ENCODE assay signal across 16 cellular contexts in the genomic region with DNA sequence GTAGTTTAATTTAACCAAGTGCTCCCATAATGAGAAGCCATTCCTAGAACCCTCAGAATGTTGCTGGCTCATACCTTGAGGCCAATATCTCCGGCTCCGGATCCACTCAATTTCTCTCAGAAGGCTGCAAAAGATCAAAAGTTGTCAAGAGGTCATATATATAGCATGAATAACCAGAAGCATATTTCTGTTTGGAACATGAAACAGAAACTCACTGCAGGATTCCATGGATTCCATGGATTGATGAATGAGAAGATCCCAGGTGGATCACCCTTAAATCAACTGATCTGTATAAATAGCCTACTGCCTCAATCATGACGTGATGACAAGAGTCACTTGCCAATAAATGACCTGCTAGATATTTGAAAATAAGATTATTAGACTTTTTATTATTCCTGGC. TPM values are rescaled to one million over a fixed set of nuclear protein-coding genes. Genes with fewer than 3 reads are reported as not detected.
DNase-seq lines count a peak whose midpoint lies in the region; ATAC-seq and TF ChIP-seq lines count a peak whose summit lies in the region.
"Had no signal": no experiment of that assay in that cellular context is flagged by ENCODE, and none has a peak within 500 bp of the region (broad histone marks: within the 10 kb centered on the region; RNA-seq: fewer than 3 reads in every experiment).

No MANE protein-coding gene starts in this region.

- H3K9me2 ChIP-seq in SK-N-SH: no peaks in the 10 kb centered on the region

- intact Hi-C loops in transverse colon (cut with DNase I; ENCODE audit: low total_unique reads): no loop called here
- intact Hi-C loops in heart right ventricle (cut with DNase I): loop anchor here in 1 of 10 donors (5.0 kb wide), 1 partner anchor 162 kb away; no protein-coding TSS in a partner anchor

- no peak; the same call in 2 of the 3 replicates for ATAC-seq in SK-N-SH treated with all-trans-retinoic acid at 6 μM for 48 hours
- ATAC-seq in heart right ventricle: no peak
- no peak for ATAC-seq in T-cell (replicated peaks in 1 of 4)
- no peak for ATAC-seq in HG02870 (IDR thresholded peaks at IDR 0.05; ENCODE audit: unreplicated experiment)
- ATAC-seq: A549, GM23338 had no signal

- H3K4me1 ChIP-seq in SK-N-SH (ENCODE audit: control insufficient read depth in 1 of 2, insufficient read depth in 2 of 2, low read depth in 1 of 2, low read length in 1 of 2) (peaks cover 5 to 11% of the 10 kb centered on the region in 2 experiments; a peak in 2 of 4 replicates), transverse colon (peaks cover 12 to 46% (median 23%) of the 10 kb centered on the region in 4 donors), heart right ventricle (peaks cover 0 to 22% (median 8%) of the 10 kb centered on the region in 9 donors)

- TF ChIP-seq CTCF in SK-N-SH (IDR thresholded peaks at IDR 0.05): no peak
- TF ChIP-seq CTCF in neural crest cell (conservative IDR thresholded peaks at IDR 0.05): no peak
- TF ChIP-seq CTCF in transverse colon (IDR thresholded peaks at IDR 0.05): no peak
- no peak for TF ChIP-seq CTCF in heart right ventricle (IDR thresholded peaks at IDR 0.05)

- in situ Hi-C loops in transverse colon (cut with MboI; ENCODE audit: low pct_ligation_motif_present in 1 of 4, low pct_unique_long_range_greater_than_20kb in 1 of 4, low sequenced_read_pairs in 3 of 4): no loop called here

- no peak overlapping the region for H2AFZ ChIP-seq in SK-N-SH (ENCODE audit: low read depth)
- H2AFZ ChIP-seq: GM23338 had no signal

- H3K36me3 Mint-ChIP-seq in neural crest cell (ENCODE audit: low read depth): no peaks in the 10 kb centered on the region
- H3K36me3 Mint-ChIP-seq in T-cell: no peaks in the 10 kb centered on the region

- H3K9me3 Mint-ChIP-seq in neural crest cell: no peaks in the 10 kb centered on the region
- no peaks in the 10 kb centered on the region for H3K9me3 Mint-ChIP-seq in T-cell
- H3K9me3 Mint-ChIP-seq: CD4-positive, alpha-beta T cell; GM23338 had no signal

- H3K4me3 ChIP-seq in SK-N-SH (ENCODE audit: low read depth in 2 of 2, low read length in 1 of 2) (no peak overlapping the region), transverse colon (no peak overlapping the region), heart right ventricle (no peak overlapping the region)
- H3K4me3 ChIP-seq: A549, GM23338 had no signal

- CTCF ChIA-PET in SK-N-SH (lab: Yijun Ruan, JAX): no interaction called here
- CTCF ChIA-PET in T-cell (lab: Charles Lee): no interaction called here

- TF ChIP-seq EP300 in SK-N-SH (IDR thresholded peaks at IDR 0.05; ENCODE audit: borderline replicate concordance in 1 of 2, low read depth in 1 of 2, low read length in 1 of 2): peak in 1 of 2 experiments; percentile 14; a peak in 1 of 4 replicates
- TF ChIP-seq EP300 in transverse colon (IDR thresholded peaks at IDR 0.05; ENCODE audit: low read depth): no peak

- H3K27ac Mint-ChIP-seq in neural crest cell (ENCODE audit: unreplicated experiment): no peak overlapping the region
- H3K27ac Mint-ChIP-seq in T-cell: no peak overlapping the region
- H3K27ac Mint-ChIP-seq: CD4-positive, alpha-beta T cell; GM23338 had no signal

- TF ChIP-seq POLR2A in transverse colon (IDR thresholded peaks at IDR 0.05): no peak

- no peak overlapping the region for H3K9ac ChIP-seq in SK-N-SH

- peaks cover 6% of the 10 kb centered on the region for H4K20me1 ChIP-seq in SK-N-SH (ENCODE audit: insufficient read depth)

- POLR2A ChIA-PET in SK-N-SH (lab: Yijun Ruan, JAX): no interaction called here
- POLR2A ChIA-PET in T-cell (lab: Charles Lee): no interaction called here

- no peaks in the 10 kb centered on the region for H3K9me3 ChIP-seq in SK-N-SH
- no peaks in the 10 kb centered on the region for H3K9me3 ChIP-seq in transverse colon
- H3K9me3 ChIP-seq in heart right ventricle: no peaks in the 10 kb centered on the region
- H3K9me3 ChIP-seq: A549, Caco-2 had no signal

- H3K27me3 Mint-ChIP-seq in neural crest cell (ENCODE audit: low read depth): peaks cover 16% of the 10 kb centered on the region
- no peaks in the 10 kb centered on the region for H3K27me3 Mint-ChIP-seq in T-cell
- H3K27me3 Mint-ChIP-seq: CD4-positive, alpha-beta T cell had no signal

- H3K27me3 ChIP-seq in SK-N-SH (ENCODE audit: insufficient read depth): no peaks in the 10 kb centered on the region
- no peaks in the 10 kb centered on the region for H3K27me3 ChIP-seq in transverse colon
- no peaks in the 10 kb centered on the region for H3K27me3 ChIP-seq in heart right ventricle

- no peaks in the 10 kb centered on the region for H3K36me3 ChIP-seq in SK-N-SH (replicated peaks in 1 of 2; ENCODE audit: control insufficient read depth in 1 of 2, insufficient read depth in 2 of 2, low read length in 1 of 2)
- H3K36me3 ChIP-seq in transverse colon: no peaks in the 10 kb centered on the region
- no peaks in the 10 kb centered on the region for H3K36me3 ChIP-seq in heart right ventricle

- H3K4me3 Mint-ChIP-seq in neural crest cell (peak overlapping the region; percentile 24), T-cell (no peak overlapping the region)
- H3K4me3 Mint-ChIP-seq: CD4-positive, alpha-beta T cell; GM23338 had no signal

- no peak overlapping the region for H3K4me2 ChIP-seq in SK-N-SH
- H3K4me2 ChIP-seq: A549, GM23338 had no signal

- TF ChIP-seq RAD21 in SK-N-SH (IDR thresholded peaks at IDR 0.05; ENCODE audit: low read length): no peak

- DNase-seq in SK-N-SH (no peak), neural crest cell (ENCODE audit: low read depth, low spot score) (no peak), transverse colon (no peak), heart right ventricle (no peak), T-cell (no peak)
- DNase-seq: AML-193; Caco-2; CD4-positive, alpha-beta T cell; HCEC 1CT; IMR-90 had no signal

- H3K27ac ChIP-seq in SK-N-SH (ENCODE audit: low read depth in 2 of 2, low read length in 1 of 2) (no peak overlapping the region; a peak in 1 of 4 replicates), transverse colon (peak overlapping the region; percentile 60 to 92 (median 86)), heart right ventricle (no peak overlapping the region)
- H3K27ac ChIP-seq: 22Rv1, A549, C4-2B had no signal

- no peaks in the 10 kb centered on the region for H3F3A ChIP-seq in SK-N-SH (replicated peaks; ENCODE audit: insufficient read depth)

- peaks cover 15% of the 10 kb centered on the region for H3K79me2 ChIP-seq in SK-N-SH (ENCODE audit: insufficient read depth)

- WGBS in SK-N-SH (ENCODE audit: low lambda C conversion rate): 83% methylated on average over 3 of the region's 3 CpGs
- 63 to 74% methylated on average over 3 of the region's 3 CpGs for WGBS in transverse colon (ENCODE audit: low coverage in 1 of 2), 2 donors
- WGBS in heart right ventricle, 2 donors: 60 to 68% methylated on average over 3 of the region's 3 CpGs

- H3K4me1 Mint-ChIP-seq in neural crest cell: peaks cover 23% of the 10 kb centered on the region
- H3K4me1 Mint-ChIP-seq in T-cell: peaks cover 12 to 16% (median 14%) of the 10 kb centered on the region in 3 donors

TF ChIP-seq in SK-N-SH, 30 proteins besides CTCF, POLR2A, EP300 and RAD21 (continues in another document):
- TF ChIP-seq JUND (IDR thresholded peaks at IDR 0.05) (peak; percentile 24; the same call in 1 of the 2 replicates), EZH2phosphoT487 (IDR thresholded peaks at IDR 0.05; ENCODE audit: borderline replicate concordance, low read depth) (no peak), ELF1 (IDR thresholded peaks at IDR 0.05) (no peak)
- TF ChIP-seq, protein P1, sequence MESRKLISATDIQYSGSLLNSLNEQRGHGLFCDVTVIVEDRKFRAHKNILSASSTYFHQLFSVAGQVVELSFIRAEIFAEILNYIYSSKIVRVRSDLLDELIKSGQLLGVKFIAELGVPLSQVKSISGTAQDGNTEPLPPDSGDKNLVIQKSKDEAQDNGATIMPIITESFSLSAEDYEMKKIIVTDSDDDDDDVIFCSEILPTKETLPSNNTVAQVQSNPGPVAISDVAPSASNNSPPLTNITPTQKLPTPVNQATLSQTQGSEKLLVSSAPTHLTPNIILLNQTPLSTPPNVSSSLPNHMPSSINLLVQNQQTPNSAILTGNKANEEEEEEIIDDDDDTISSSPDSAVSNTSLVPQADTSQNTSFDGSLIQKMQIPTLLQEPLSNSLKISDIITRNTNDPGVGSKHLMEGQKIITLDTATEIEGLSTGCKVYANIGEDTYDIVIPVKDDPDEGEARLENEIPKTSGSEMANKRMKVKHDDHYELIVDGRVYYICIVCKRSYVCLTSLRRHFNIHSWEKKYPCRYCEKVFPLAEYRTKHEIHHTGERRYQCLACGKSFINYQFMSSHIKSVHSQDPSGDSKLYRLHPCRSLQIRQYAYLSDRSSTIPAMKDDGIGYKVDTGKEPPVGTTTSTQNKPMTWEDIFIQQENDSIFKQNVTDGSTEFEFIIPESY (IDR thresholded peaks at IDR 0.05; ENCODE audit: borderline replicate concordance, low read depth): no peak

TF ChIP-seq in SK-N-SH treated with all-trans-retinoic acid at 6 μM for 48 hours, 23 proteins besides CTCF, POLR2A, EP300 and RAD21 (continues in another document):
- TF ChIP-seq, protein P2, sequence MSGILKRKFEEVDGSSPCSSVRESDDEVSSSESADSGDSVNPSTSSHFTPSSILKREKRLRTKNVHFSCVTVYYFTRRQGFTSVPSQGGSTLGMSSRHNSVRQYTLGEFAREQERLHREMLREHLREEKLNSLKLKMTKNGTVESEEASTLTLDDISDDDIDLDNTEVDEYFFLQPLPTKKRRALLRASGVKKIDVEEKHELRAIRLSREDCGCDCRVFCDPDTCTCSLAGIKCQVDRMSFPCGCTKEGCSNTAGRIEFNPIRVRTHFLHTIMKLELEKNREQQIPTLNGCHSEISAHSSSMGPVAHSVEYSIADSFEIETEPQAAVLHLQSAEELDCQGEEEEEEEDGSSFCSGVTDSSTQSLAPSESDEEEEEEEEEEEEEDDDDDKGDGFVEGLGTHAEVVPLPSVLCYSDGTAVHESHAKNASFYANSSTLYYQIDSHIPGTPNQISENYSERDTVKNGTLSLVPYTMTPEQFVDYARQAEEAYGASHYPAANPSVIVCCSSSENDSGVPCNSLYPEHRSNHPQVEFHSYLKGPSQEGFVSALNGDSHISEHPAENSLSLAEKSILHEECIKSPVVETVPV (CRISPR knock-in tag; IDR thresholded peaks at IDR 0.05): no peak

RNA-seq across cellular contexts. Expression of a gene that starts 3.3 kb away (rescaled TPM):
- polyA plus RNA-seq in SK-N-SH (2012; rRNA removed): 11.0 and 12.5 TPM in 2 replicates
- 11.2 and 11.3 TPM in 2 replicates for polyA plus RNA-seq in SK-N-SH (2012; cell fraction: cytosol; rRNA removed)
- 20.5 and 29.5 TPM in 2 replicates for polyA plus RNA-seq in SK-N-SH (2012; cell fraction: nucleus; rRNA removed)
- total RNA-seq in neural crest cell: 14.4 and 15.4 TPM in 2 replicates
- 10 to 100 TPM; 24.3 to 71.4 (median 54.8) TPM for total RNA-seq in transverse colon
- total RNA-seq in heart right ventricle: 1 to 10 TPM; 2.5 to 4.9 (median 3.8) TPM
- 1 to 10 TPM; 1.0 to 2.3 TPM for polyA plus RNA-seq in heart right ventricle
- 1 to 10 TPM; 4.2 to 7.4 (median 6.3) TPM for total RNA-seq in T-cell

Comparison
In these comparisons a context has a peak if more than half of its experiments do, and no peak if none do; other contexts are left out.
1. H3K27ac ChIP-seq: peak in transverse colon (4 of 4); none in SK-N-SH (0 of 2) and heart right ventricle (0 of 10).